23 cellular contexts compared by ENCODE assay signal in genomic region chr13:39373108-39373507, GRCh38.
DNase-seq lines count a peak whose midpoint lies in the region; ATAC-seq, FAIRE-seq and TF ChIP-seq lines count a peak whose summit lies in the region.
"Had no signal": no experiment of that assay in that cellular context is flagged by ENCODE, and none has a peak within 500 bp of the region (broad histone marks: within the 10 kb centered on the region; RNA-seq: fewer than 3 reads in every experiment).

No MANE protein-coding gene starts in this region.

- H3K27me3 ChIP-seq in thoracic aorta (replicated peaks; ENCODE audit: insufficient read depth) (no peaks in the 10 kb centered on the region), pancreas (no peaks in the 10 kb centered on the region)
- H3K27me3 ChIP-seq: BLaER1, Peyer's patch had no signal

- DNase-seq in NCI-H748 (lab: John Stamatoyannopoulos, UW; ENCODE audit: unreplicated experiment), result peak; percentile 69
- DNase-seq in NCI-H748 treated with DMSO at 0.1 percent for 48 hours (lab: John Stamatoyannopoulos, UW), result no peak
- DNase-seq in thoracic aorta (ENCODE audit: low spot score), result no peak
- no peak for DNase-seq in kidney tubule cell (ENCODE audit: low spot score)
- DNase-seq in T-helper 2 cell treated with Interferon-gamma antibody and Interleukin-4, amounts not matched to agents 5 μg/mL and 100 μg/mL, for 36 hours (ENCODE audit: low spot score), result no peak
- DNase-seq in pancreas, result no peak
- DNase-seq: CD4-positive, CD25-positive, alpha-beta regulatory T cell; DMS153; DND-41; H9; Kasumi-1; MV-4-11; NCI-H1105; NCI-H1436 treated with DMSO at 0.1 percent for 48 hours; NCI-H187 treated with DMSO at 0.1 percent for 48 hours; NCI-H2171; NCI-H226; OCI-M1; Peyer's patch; SHP77 treated with DMSO at 0.1 percent for 48 hours had no signal

- no peak for FAIRE-seq in pancreas (lab: Jason Lieb, UNC)
- FAIRE-seq: K562 had no signal

- no peak for ATAC-seq in thoracic aorta (ENCODE audit: insufficient number of reproducible peaks, low FRiP score, low read depth)
- ATAC-seq in pancreas, result no peak
- ATAC-seq: K562 had no signal

- H3K9me3 Mint-ChIP-seq in T-helper 2 cell treated with Interferon-gamma antibody and Interleukin-4, amounts not matched to agents 5 μg/mL and 100 μg/mL, for 36 hours, result no peaks in the 10 kb centered on the region
- H3K9me3 Mint-ChIP-seq: H9 had no signal

- peak overlapping the region; percentile 41 for H3K27ac ChIP-seq in VCaP
- peak overlapping the region; percentile 9 to 29 for H3K27ac ChIP-seq in thoracic aorta
- no peak overlapping the region for H3K27ac ChIP-seq in pancreas
- H3K27ac ChIP-seq: BLaER1, Peyer's patch had no signal

- no peak overlapping the region for H3K4me3 ChIP-seq in thoracic aorta
- no peak overlapping the region for H3K4me3 ChIP-seq in pancreas
- H3K4me3 ChIP-seq: BLaER1, K562, Peyer's patch had no signal

- H3K27me3 Mint-ChIP-seq in T-helper 2 cell treated with Interferon-gamma antibody and Interleukin-4, amounts not matched to agents 5 μg/mL and 100 μg/mL, for 36 hours (ENCODE audit: low read depth), result no peaks in the 10 kb centered on the region

- TF ChIP-seq CTCF in VCaP (conservative IDR thresholded peaks at IDR 0.05) (no peak), thoracic aorta (IDR thresholded peaks at IDR 0.05) (no peak), pancreas (IDR thresholded peaks at IDR 0.05) (no peak)

- H3K4me1 Mint-ChIP-seq in T-helper 2 cell treated with Interferon-gamma antibody and Interleukin-4, amounts not matched to agents 5 μg/mL and 100 μg/mL, for 36 hours (ENCODE audit: low read depth), result no peaks in the 10 kb centered on the region
- H3K4me1 Mint-ChIP-seq: CD4-positive, CD25-positive, alpha-beta regulatory T cell had no signal

- whole genome bisulfite sequencing in pancreas, 2 donors, result 70 to 72% methylated on average over 3 of the region's 3 CpGs

- H3K9me3 ChIP-seq in thoracic aorta, result no peaks in the 10 kb centered on the region
- H3K9me3 ChIP-seq in pancreas, result no peaks in the 10 kb centered on the region
- H3K9me3 ChIP-seq: BLaER1, Peyer's patch had no signal

- intact Hi-C loops in pancreas (cut with DNase I), result no loop called here

- H3K36me3 ChIP-seq in thoracic aorta (no peaks in the 10 kb centered on the region), pancreas (no peaks in the 10 kb centered on the region)
- H3K36me3 ChIP-seq: BLaER1, Peyer's patch had no signal

- no peaks in the 10 kb centered on the region for H3K36me3 Mint-ChIP-seq in T-helper 2 cell treated with Interferon-gamma antibody and Interleukin-4, amounts not matched to agents 5 μg/mL and 100 μg/mL, for 36 hours (ENCODE audit: low read depth)
- H3K36me3 Mint-ChIP-seq: CD4-positive, CD25-positive, alpha-beta regulatory T cell had no signal

- no peak overlapping the region for H3K4me3 Mint-ChIP-seq in T-helper 2 cell treated with Interferon-gamma antibody and Interleukin-4, amounts not matched to agents 5 μg/mL and 100 μg/mL, for 36 hours
- H3K4me3 Mint-ChIP-seq: CD4-positive, CD25-positive, alpha-beta regulatory T cell; H9 had no signal

- H3K4me1 ChIP-seq in thoracic aorta (ENCODE audit: control insufficient read depth in 1 of 2, low read depth in 2 of 2) (peaks cover 38 to 86% of the 10 kb centered on the region in 2 donors), pancreas (no peaks in the 10 kb centered on the region)
- H3K4me1 ChIP-seq: BLaER1, Peyer's patch had no signal

- no peak overlapping the region for H3K27ac Mint-ChIP-seq in T-helper 2 cell treated with Interferon-gamma antibody and Interleukin-4, amounts not matched to agents 5 μg/mL and 100 μg/mL, for 36 hours
- H3K27ac Mint-ChIP-seq: CD4-positive, CD25-positive, alpha-beta regulatory T cell; H9 had no signal

Comparison
In these comparisons a context has a peak if more than half of its experiments do, and no peak if none do; other contexts are left out.
1. H3K27ac ChIP-seq: peak in VCaP (single experiment) and thoracic aorta (2 of 2); none in pancreas (0 of 4).